In genomic region chr4:40214661-40215418, GRCh38 we compare ENCODE assay signal across 16 cellular contexts. TPM values are rescaled to one million over a fixed set of nuclear protein-coding genes. Genes with fewer than 3 reads are reported as not detected.
DNase-seq lines count a peak whose midpoint lies in the region; ATAC-seq, FAIRE-seq and TF ChIP-seq lines count a peak whose summit lies in the region.
"Had no signal": no experiment of that assay in that cellular context is flagged by ENCODE, and none has a peak within 500 bp of the region (broad histone marks: within the 10 kb centered on the region; RNA-seq: fewer than 3 reads in every experiment).

No MANE protein-coding gene starts in this region.

- ATAC-seq in CD8-positive, alpha-beta T cell: no peak
- no peak for ATAC-seq in natural killer cell treated with Interleukin-12 subunit alpha and Interleukin-12 subunit beta and Interleukin-15 and Interleukin-18, amount 100 ng/mL, for 72 hours
- ATAC-seq in HG03139 (IDR thresholded peaks at IDR 0.05; ENCODE audit: unreplicated experiment): no peak
- ATAC-seq: left cardiac atrium had no signal

- H3K9me3 Mint-ChIP-seq in CD8-positive, alpha-beta T cell: no peaks in the 10 kb centered on the region
- no peaks in the 10 kb centered on the region for H3K9me3 Mint-ChIP-seq in activated T-helper 1 cell treated with anti-CD3 and anti-CD28 coated beads, Interleukin-12 subunit alpha, Interleukin-12 subunit beta, Interleukin-2, Interleukin-4 antibody, amounts not matched to agents 30 ng/mL and 10 ng/mL and 1 ng/mL, durations not matched to agents 14 hours and 24 hours and 36 hours
- no peaks in the 10 kb centered on the region for H3K9me3 Mint-ChIP-seq in natural killer cell treated with Interleukin-12 subunit alpha and Interleukin-12 subunit beta and Interleukin-15 and Interleukin-18, amount 100 ng/mL, for 72 hours

- no peaks in the 10 kb centered on the region for H3K27me3 Mint-ChIP-seq in CD8-positive, alpha-beta T cell (ENCODE audit: low read depth)
- H3K27me3 Mint-ChIP-seq in activated T-helper 1 cell treated with anti-CD3 and anti-CD28 coated beads, Interleukin-12 subunit alpha, Interleukin-12 subunit beta, Interleukin-2, Interleukin-4 antibody, amounts not matched to agents 30 ng/mL and 10 ng/mL and 1 ng/mL, durations not matched to agents 14 hours and 24 hours and 36 hours (ENCODE audit: insufficient read depth): no peaks in the 10 kb centered on the region
- H3K27me3 Mint-ChIP-seq in natural killer cell treated with Interleukin-12 subunit alpha and Interleukin-12 subunit beta and Interleukin-15 and Interleukin-18, amount 100 ng/mL, for 72 hours: no peaks in the 10 kb centered on the region

- H3K36me3 Mint-ChIP-seq in CD8-positive, alpha-beta T cell: peaks cover 90% of the 10 kb centered on the region
- peaks cover 75% of the 10 kb centered on the region for H3K36me3 Mint-ChIP-seq in activated T-helper 1 cell treated with anti-CD3 and anti-CD28 coated beads, Interleukin-12 subunit alpha, Interleukin-12 subunit beta, Interleukin-2, Interleukin-4 antibody, amounts not matched to agents 30 ng/mL and 10 ng/mL and 1 ng/mL, durations not matched to agents 14 hours and 24 hours and 36 hours (ENCODE audit: low read depth)
- peaks cover 30% of the 10 kb centered on the region for H3K36me3 Mint-ChIP-seq in natural killer cell treated with Interleukin-12 subunit alpha and Interleukin-12 subunit beta and Interleukin-15 and Interleukin-18, amount 100 ng/mL, for 72 hours

- peak overlapping the region; percentile 95 for H3K27ac Mint-ChIP-seq in CD8-positive, alpha-beta T cell
- peak overlapping the region; percentile 92 for H3K27ac Mint-ChIP-seq in activated T-helper 1 cell treated with anti-CD3 and anti-CD28 coated beads, Interleukin-12 subunit alpha, Interleukin-12 subunit beta, Interleukin-2, Interleukin-4 antibody, amounts not matched to agents 30 ng/mL and 10 ng/mL and 1 ng/mL, durations not matched to agents 14 hours and 24 hours and 36 hours
- H3K27ac Mint-ChIP-seq in natural killer cell treated with Interleukin-12 subunit alpha and Interleukin-12 subunit beta and Interleukin-15 and Interleukin-18, amount 100 ng/mL, for 72 hours: peak overlapping the region; percentile 78 to 84

- peaks cover 96% of the 10 kb centered on the region for H3K4me1 Mint-ChIP-seq in CD8-positive, alpha-beta T cell (ENCODE audit: low read depth)
- peaks cover 91% of the 10 kb centered on the region for H3K4me1 Mint-ChIP-seq in activated T-helper 1 cell treated with anti-CD3 and anti-CD28 coated beads, Interleukin-12 subunit alpha, Interleukin-12 subunit beta, Interleukin-2, Interleukin-4 antibody, amounts not matched to agents 30 ng/mL and 10 ng/mL and 1 ng/mL, durations not matched to agents 14 hours and 24 hours and 36 hours (ENCODE audit: low read depth)
- H3K4me1 Mint-ChIP-seq in natural killer cell treated with Interleukin-12 subunit alpha and Interleukin-12 subunit beta and Interleukin-15 and Interleukin-18, amount 100 ng/mL, for 72 hours (ENCODE audit: low read depth in 2 of 2): peaks cover 75 to 90% of the 10 kb centered on the region in 2 donors

- H3K27me3 ChIP-seq in CD8-positive, alpha-beta T cell (ENCODE audit: insufficient read depth, low read length): no peaks in the 10 kb centered on the region
- H3K27me3 ChIP-seq: breast epithelium had no signal

- H3K4me3 ChIP-seq in CD8-positive, alpha-beta T cell (ENCODE audit: low read depth, low read length): no peak overlapping the region
- H3K4me3 ChIP-seq in kidney (ENCODE audit: low read length in 2 of 2): no peak overlapping the region
- H3K4me3 ChIP-seq: breast epithelium had no signal

- H3K27ac ChIP-seq in CD8-positive, alpha-beta T cell (ENCODE audit: low read depth, low read length): peak overlapping the region; percentile 49
- H3K27ac ChIP-seq in kidney (ENCODE audit: low read depth in 2 of 2, low read length in 2 of 2): no peak overlapping the region
- H3K27ac ChIP-seq: breast epithelium, C4-2B, parathyroid adenoma had no signal

- H3K4me3 Mint-ChIP-seq in CD8-positive, alpha-beta T cell: peak overlapping the region; percentile 70
- H3K4me3 Mint-ChIP-seq in activated T-helper 1 cell treated with anti-CD3 and anti-CD28 coated beads, Interleukin-12 subunit alpha, Interleukin-12 subunit beta, Interleukin-2, Interleukin-4 antibody, amounts not matched to agents 30 ng/mL and 10 ng/mL and 1 ng/mL, durations not matched to agents 14 hours and 24 hours and 36 hours: peak overlapping the region; percentile 54
- H3K4me3 Mint-ChIP-seq in natural killer cell treated with Interleukin-12 subunit alpha and Interleukin-12 subunit beta and Interleukin-15 and Interleukin-18, amount 100 ng/mL, for 72 hours: peak overlapping the region; percentile 55

- FAIRE-seq in GM19239 (lab: Jason Lieb, UNC) (peak; percentile 82), kidney (lab: Jason Lieb, UNC) (no peak)
- FAIRE-seq: small intestine had no signal

- no peak for TF ChIP-seq CTCF in CD8-positive, alpha-beta T cell (IDR thresholded peaks at IDR 0.05)
- TF ChIP-seq CTCF in kidney (IDR thresholded peaks at IDR 0.05; ENCODE audit: borderline replicate concordance, extremely low read depth, insufficient read depth): no peak

- POLR2A ChIA-PET in CD8-positive, alpha-beta T cell (lab: Charles Lee): interaction anchor here (0.8 to 14.7 kb wide), 14 partner anchors 10 to 157 kb away, joined by 3 to 210 read pairs (median 7); partner anchors contain the start of gene RHOH

- no peak overlapping the region for H3K9ac ChIP-seq in kidney (ENCODE audit: low read length in 2 of 2)
- H3K9ac ChIP-seq: parathyroid adenoma had no signal

- H3K9me3 ChIP-seq in CD8-positive, alpha-beta T cell (ENCODE audit: low read length): no peaks in the 10 kb centered on the region
- H3K9me3 ChIP-seq in kidney (ENCODE audit: control insufficient read depth in 1 of 2, low read length in 2 of 2): no peaks in the 10 kb centered on the region
- H3K9me3 ChIP-seq: breast epithelium had no signal

- DNase-seq in CD8-positive, alpha-beta T cell: no peak
- DNase-seq in GM19239 (ENCODE audit: insufficient read length, low spot score) (no peak), kidney (no peak), UCSD-AML1 (lab: John Stamatoyannopoulos, UW; ENCODE audit: unreplicated experiment) (no peak)
- DNase-seq in activated T-helper 1 cell treated with anti-CD3 and anti-CD28 coated beads, Interleukin-12 subunit alpha, Interleukin-12 subunit beta, Interleukin-2, Interleukin-4 antibody, amounts not matched to agents 30 ng/mL and 10 ng/mL and 1 ng/mL, durations not matched to agents 14 hours and 24 hours and 36 hours (ENCODE audit: low spot score): no peak
- DNase-seq in natural killer cell treated with Interleukin-12 subunit alpha and Interleukin-12 subunit beta and Interleukin-15 and Interleukin-18, amount 100 ng/mL, for 72 hours (ENCODE audit: low spot score): no peak
- DNase-seq: hypothalamus, KG1, left cardiac atrium, NCI-H1436 treated with DMSO at 0.1 percent for 48 hours, OCI-M1, small intestine had no signal

- intact Hi-C loops in CD8-positive, alpha-beta T cell (cut with DNase I, micrococcal nuclease): loop anchor here (1.0 to 5.0 kb wide), 4 partner anchors 15 to 158 kb away; partner anchors contain the start of gene N4BP2 (in 1 of the 2)
- intact Hi-C loops in activated T-helper 1 cell treated with anti-CD3 and anti-CD28 coated beads, Interleukin-12 subunit alpha, Interleukin-12 subunit beta, Interleukin-2, Interleukin-4 antibody, amounts not matched to agents 30 ng/mL and 10 ng/mL and 1 ng/mL, durations not matched to agents 14 hours and 24 hours and 36 hours (cut with micrococcal nuclease): loop anchor here (1.0 kb wide), 1 partner anchor 7 kb away; no protein-coding TSS in a partner anchor
- intact Hi-C loops in kidney (cut with DNase I): no loop called here

- CTCF ChIA-PET in CD8-positive, alpha-beta T cell (lab: Charles Lee): interaction anchor here (0.8 to 13.6 kb wide), 13 partner anchors 8 to 159 kb away, joined by 3 to 114 read pairs (median 4); partner anchors contain the start of gene RHOH

- peaks cover 33% of the 10 kb centered on the region for H3K36me3 ChIP-seq in CD8-positive, alpha-beta T cell (ENCODE audit: insufficient read depth, low read length)
- H3K36me3 ChIP-seq in kidney (ENCODE audit: control insufficient read depth in 1 of 2, insufficient read depth in 2 of 2, low read length in 2 of 2): no peaks in the 10 kb centered on the region
- H3K36me3 ChIP-seq: breast epithelium had no signal

- H3K4me1 ChIP-seq in CD8-positive, alpha-beta T cell (ENCODE audit: insufficient read depth, low read length): peaks cover 91% of the 10 kb centered on the region
- no peaks in the 10 kb centered on the region for H3K4me1 ChIP-seq in kidney (ENCODE audit: control insufficient read depth in 1 of 2, insufficient read depth in 1 of 2, low read depth in 1 of 2, low read length in 2 of 2)
- H3K4me1 ChIP-seq: breast epithelium, parathyroid adenoma had no signal

RNA-seq across cellular contexts. Expression of gene RHOH, which starts 18.0 kb away (rescaled TPM):
- total RNA-seq in CD8-positive, alpha-beta T cell: 100 to 1,000 TPM; 533 to 539 TPM
- 105 and 111 TPM in 2 replicates for total RNA-seq in activated T-helper 1 cell treated with anti-CD3 and anti-CD28 coated beads, Interleukin-12 subunit alpha, Interleukin-12 subunit beta, Interleukin-2, Interleukin-4 antibody, amounts not matched to agents 30 ng/mL and 10 ng/mL and 1 ng/mL, durations not matched to agents 14 hours and 24 hours and 36 hours
- 100 to 1,000 TPM; 140 to 169 TPM for total RNA-seq in natural killer cell treated with Interleukin-12 subunit alpha and Interleukin-12 subunit beta and Interleukin-15 and Interleukin-18, amount 100 ng/mL, for 72 hours
- 14.1 TPM for total RNA-seq in kidney
- 0.17 TPM for polyA plus RNA-seq in kidney (ENCODE audit: insufficient read depth, low read depth, low replicate concordance)
